ENCODE assay signal across 7 cellular contexts in genomic region chr17:8698142-8699050, GRCh38. TPM values are rescaled to one million over a fixed set of nuclear protein-coding genes. Genes with fewer than 3 reads are reported as not detected.
DNase-seq lines count a peak whose midpoint lies in the region; ATAC-seq and TF ChIP-seq lines count a peak whose summit lies in the region.

No MANE protein-coding gene starts in this region.

- in situ Hi-C loops in KBM-7 (cut with MboI; ENCODE audit: low pct_unique_long_range_greater_than_20kb, low sequenced_read_pairs) = no loop called here

- H3K36me3 ChIP-seq in stomach smooth muscle (ENCODE audit: control insufficient read depth in 2 of 2, insufficient read depth in 2 of 2, low read length in 2 of 2) (no peaks in the 10 kb centered on the region), SJCRH30 (no peaks in the 10 kb centered on the region)

- H3K27me3 ChIP-seq in stomach smooth muscle (ENCODE audit: control insufficient read depth in 1 of 2, insufficient read depth in 2 of 2, low read length in 2 of 2) (no peaks in the 10 kb centered on the region), SJCRH30 (no peaks in the 10 kb centered on the region)

- CTCF ChIA-PET in GM10248 (lab: Yijun Ruan, JAX) = no interaction called here

- H3K9me3 ChIP-seq in stomach smooth muscle (ENCODE audit: control insufficient read depth in 2 of 2, low read length in 2 of 2) (no peaks in the 10 kb centered on the region), SJCRH30 (replicated peaks) (no peaks in the 10 kb centered on the region)

- DNase-seq in KBM-7 (peak; percentile 37), cardiac fibroblast (ENCODE audit: low read depth in 2 of 2) (peak; percentile 40 to 92), kidney tubule cell (ENCODE audit: low spot score) (peak; percentile 18), GM10248 (ENCODE audit: extremely low spot score) (no peak), SJCRH30 (no peak)

- no peak for ATAC-seq in HG03196 (IDR thresholded peaks at IDR 0.05; ENCODE audit: unreplicated experiment)

- POLR2A ChIA-PET in GM10248 (lab: Yijun Ruan, JAX) = no interaction called here

- no peak overlapping the region for H3K9ac ChIP-seq in stomach smooth muscle (ENCODE audit: low read length in 2 of 2)

- H3K27ac ChIP-seq in stomach smooth muscle (ENCODE audit: low read length) = no peak overlapping the region
- H3K27ac ChIP-seq in SJCRH30 = no peak overlapping the region

- H3K4me3 ChIP-seq in cardiac fibroblast (replicated peaks in 1 of 2; ENCODE audit: low read depth in 2 of 2, low read length in 2 of 2) = peak overlapping the region in 1 of 2 donors; percentile 25
- peak overlapping the region; percentile 44 to 69 for H3K4me3 ChIP-seq in stomach smooth muscle (ENCODE audit: low read length in 2 of 2)
- no peak overlapping the region for H3K4me3 ChIP-seq in SJCRH30

- TF ChIP-seq CTCF in cardiac fibroblast (IDR thresholded peaks at IDR 0.05; ENCODE audit: low read depth, low read length) (no peak), GM10248 (IDR thresholded peaks at IDR 0.05; ENCODE audit: control extremely low read depth, extremely low read depth, low read depth, missing control alignments) (no peak)

- H3K4me1 ChIP-seq in stomach smooth muscle (ENCODE audit: control insufficient read depth, insufficient read depth, low read length) (peaks cover 27% of the 10 kb centered on the region), SJCRH30 (no peaks in the 10 kb centered on the region)

RNA-seq across cellular contexts. Expression of gene CCDC42, which starts 46.2 kb away (rescaled TPM):
- not detected in 2 replicates for total RNA-seq in SJCRH30 (2014; rRNA removed; shearing (Covaris generic))

RNA-seq across cellular contexts. Expression of gene SPDYE4, which starts 60.0 kb away (rescaled TPM):
- total RNA-seq in SJCRH30 (2014; rRNA removed; shearing (Covaris generic)) = not detected in 2 replicates

Comparison
In these comparisons a context has a peak if more than half of its experiments do, and no peak if none do; other contexts are left out.
1. DNase-seq: peak in KBM-7 (single experiment), cardiac fibroblast (2 of 2) and kidney tubule cell (single experiment); none in GM10248 (single experiment) and SJCRH30 (0 of 2).